Comparison of ENCODE assay signal across 20 cellular contexts in the genomic region with DNA sequence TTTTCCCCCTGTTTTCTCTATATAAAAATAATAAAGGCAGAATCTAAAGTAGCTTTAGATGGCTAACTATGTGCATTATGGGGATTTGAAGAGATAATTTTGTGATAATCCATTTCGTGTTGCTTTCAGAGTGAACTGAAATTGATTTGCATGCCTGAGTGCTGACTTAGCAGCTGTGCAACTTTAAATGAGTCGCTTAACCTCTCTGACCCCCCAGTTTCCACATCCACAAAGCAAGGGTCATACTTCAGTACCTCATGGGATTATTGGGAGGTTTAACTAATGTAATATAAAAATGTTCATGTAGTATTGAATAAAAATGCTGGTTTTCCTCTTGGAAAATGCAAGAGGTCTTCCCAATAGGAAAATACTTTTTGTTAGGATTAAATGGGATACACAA.
"Had no signal": no experiment of that assay in that cellular context is flagged by ENCODE, and none has a peak within 500 bp of the region (broad histone marks: within the 10 kb centered on the region; RNA-seq: fewer than 3 reads in every experiment).

No MANE protein-coding gene starts in this region.

- H3K4me1 Mint-ChIP-seq: activated CD4-positive, alpha-beta T cell treated with anti-CD3 and anti-CD28 coated beads, Interleukin-2, amount 10 ng/mL, durations not matched to agents 7 days and 5 days; T-cell had no signal

- H3K9me3 Mint-ChIP-seq: activated CD4-positive, alpha-beta T cell treated with anti-CD3 and anti-CD28 coated beads, Interleukin-2, amount 10 ng/mL, durations not matched to agents 7 days and 5 days; activated naive CD4-positive, alpha-beta T cell treated with anti-CD3 and anti-CD28 coated beads for 36 hours; activated T-cell treated with anti-CD3 and anti-CD28 coated beads, Interleukin-2, amount 50 U/mL, for 4 hours; nephron; T-cell had no signal

- H3K27ac Mint-ChIP-seq: activated CD4-positive, alpha-beta T cell treated with anti-CD3 and anti-CD28 coated beads, Interleukin-2, amount 10 ng/mL, durations not matched to agents 7 days and 5 days; activated naive CD4-positive, alpha-beta T cell treated with anti-CD3 and anti-CD28 coated beads for 36 hours; nephron; T-cell had no signal

- ATAC-seq: activated CD4-positive, CD25-positive, alpha-beta regulatory T cell treated with anti-CD3 and anti-CD28 coated beads, Interleukin-2, amount 50 U/mL, for 24 hours; activated T-cell treated with anti-CD3 and anti-CD28 coated beads, Interleukin-2, amount 50 U/mL, for 4 hours; gastrocnemius medialis; left lung; T-cell had no signal

- DNase-seq: activated CD4-positive, alpha-beta T cell treated with anti-CD3 and anti-CD28 coated beads, Interleukin-2, amount 10 ng/mL, durations not matched to agents 7 days and 5 days; activated CD8-positive, alpha-beta memory T cell treated with anti-CD3 and anti-CD28 coated beads, Interleukin-2, amount 50 U/mL, for 4 hours; activated naive CD4-positive, alpha-beta T cell treated with anti-CD3 and anti-CD28 coated beads for 36 hours; activated T-cell treated with anti-CD3 and anti-CD28 coated beads, Interleukin-2, amount 50 U/mL, for 4 hours; aorta; cerebellar nuclear complex; effector CD8-positive, alpha-beta T cell; esophagus squamous epithelium; gastrocnemius medialis; head of caudate nucleus; kidney; left lung; midbrain; retina; stimulated activated CD4-positive, alpha-beta T cell treated with anti-CD3 and anti-CD28 coated beads, Interleukin-2, amount 100 ng/mL, for 24 hours; stimulated activated naive CD4-positive, alpha-beta T cell treated with Interleukin-2 at 50 U/mL for 16 hours; T-cell; T-helper 9 cell had no signal

- H3K36me3 Mint-ChIP-seq: T-cell had no signal

- H3K4me3 Mint-ChIP-seq: activated CD4-positive, alpha-beta T cell treated with anti-CD3 and anti-CD28 coated beads, Interleukin-2, amount 10 ng/mL, durations not matched to agents 7 days and 5 days; activated naive CD4-positive, alpha-beta T cell treated with anti-CD3 and anti-CD28 coated beads for 36 hours; activated T-cell treated with anti-CD3 and anti-CD28 coated beads, Interleukin-2, amount 50 U/mL, for 4 hours; nephron; T-cell had no signal
